Comparison of ENCODE assay signal across 8 cellular contexts in genomic region chr4:13546855-13547562, GRCh38. TPM values are rescaled to one million over a fixed set of nuclear protein-coding genes. Genes with fewer than 3 reads are reported as not detected.
DNase-seq lines count a peak whose midpoint lies in the region; ATAC-seq, FAIRE-seq and TF ChIP-seq lines count a peak whose summit lies in the region.

No MANE protein-coding gene starts in this region.

- DNase-seq in AG04449 (ENCODE audit: low read depth, low spot score) = no peak
- DNase-seq in GM19239 (ENCODE audit: insufficient read length, low spot score) = no peak
- no peak for DNase-seq in lower lobe of right lung
- DNase-seq in vagina (ENCODE audit: extremely low spot score in 2 of 2) = no peak
- DNase-seq in SKM-1 treated with dmso at 0.1 percent for 144 hours (lab: John Stamatoyannopoulos, UW; ENCODE audit: unreplicated experiment) = no peak
- no peak for DNase-seq in activated CD4-positive, CD25-positive, alpha-beta regulatory T cell treated with anti-CD3 and anti-CD28 coated beads, Interleukin-2, amount 50 U/mL, for 72 hours
- no peak for DNase-seq in NCI-H1694 (lab: John Stamatoyannopoulos, UW)

- no peak for TF ChIP-seq POLR2A in vagina (IDR thresholded peaks at IDR 0.05)

- H3K9me3 ChIP-seq in lower lobe of right lung (no peaks in the 10 kb centered on the region), vagina (no peaks in the 10 kb centered on the region)

- no peaks in the 10 kb centered on the region for H3K9me3 Mint-ChIP-seq in activated T-helper 17 cell treated with anti-CD3 and anti-CD28 coated beads, Interleukin-2, amount 50 U/mL, for 72 hours

- no peak overlapping the region for H3K27ac ChIP-seq in lower lobe of right lung
- H3K27ac ChIP-seq in vagina = no peak overlapping the region

- FAIRE-seq in GM19239 (lab: Jason Lieb, UNC) = peak; percentile 39

- POLR2A ChIA-PET in AG04449 (lab: Yijun Ruan, JAX) = no interaction called here

- no peak for TF ChIP-seq CTCF in AG04449 (IDR thresholded peaks at IDR 0.05; ENCODE audit: insufficient read depth, low read length, missing control alignments)
- TF ChIP-seq CTCF in lower lobe of right lung (IDR thresholded peaks at IDR 0.05) = no peak
- TF ChIP-seq CTCF in vagina (IDR thresholded peaks at IDR 0.05) = no peak

- peak overlapping the region; percentile 15; the same call in 1 of the 2 replicates for H3K4me3 ChIP-seq in AG04449 (ENCODE audit: low read depth, low read length)
- peak overlapping the region; percentile 44 for H3K4me3 ChIP-seq in lower lobe of right lung
- peak overlapping the region; percentile 29 to 38 for H3K4me3 ChIP-seq in vagina

- ATAC-seq in activated T-helper 17 cell treated with anti-CD3 and anti-CD28 coated beads, Interleukin-2, amount 50 U/mL, for 72 hours (replicated peaks) = peak; percentile 10
- ATAC-seq in lower lobe of right lung = peak in 1 of 2 donors; percentile 2

- H3K27ac Mint-ChIP-seq in activated T-helper 17 cell treated with anti-CD3 and anti-CD28 coated beads, Interleukin-2, amount 50 U/mL, for 72 hours = no peak overlapping the region

- peaks cover 18% of the 10 kb centered on the region for H3K4me1 Mint-ChIP-seq in activated T-helper 17 cell treated with anti-CD3 and anti-CD28 coated beads, Interleukin-2, amount 50 U/mL, for 72 hours

- peaks cover 56% of the 10 kb centered on the region for H3K27me3 Mint-ChIP-seq in activated T-helper 17 cell treated with anti-CD3 and anti-CD28 coated beads, Interleukin-2, amount 50 U/mL, for 72 hours

- H3K4me1 ChIP-seq in lower lobe of right lung (peaks cover 51% of the 10 kb centered on the region), vagina (peaks cover 44% of the 10 kb centered on the region)

- H3K36me3 Mint-ChIP-seq in activated T-helper 17 cell treated with anti-CD3 and anti-CD28 coated beads, Interleukin-2, amount 50 U/mL, for 72 hours (ENCODE audit: low read depth) = peaks cover 28% of the 10 kb centered on the region

- CTCF ChIA-PET in AG04449 (lab: Yijun Ruan, JAX) = interaction anchor here (0.8 to 7.6 kb wide), 3 partner anchors 15 to 819 kb away, joined by 3 to 68 read pairs (median 6); no protein-coding TSS in a partner anchor

- intact Hi-C loops in lower lobe of right lung (cut with DNase I) (loop anchor here (10.0 kb wide), 2 partner anchors 692 to 822 kb away; no protein-coding TSS in a partner anchor), vagina (cut with DNase I) (loop anchor here (5.0 kb wide), 1 partner anchor 695 kb away; no protein-coding TSS in a partner anchor)

- H3K4me3 Mint-ChIP-seq in activated T-helper 17 cell treated with anti-CD3 and anti-CD28 coated beads, Interleukin-2, amount 50 U/mL, for 72 hours = peak overlapping the region; percentile 71

- peaks cover 89% of the 10 kb centered on the region for H3K27me3 ChIP-seq in lower lobe of right lung (ENCODE audit: low read depth)
- peaks cover 38% of the 10 kb centered on the region for H3K27me3 ChIP-seq in vagina

- H3K36me3 ChIP-seq in lower lobe of right lung (no peaks in the 10 kb centered on the region), vagina (no peaks in the 10 kb centered on the region)

RNA-seq across cellular contexts. Expression of gene NKX3-2, which starts 2.7 kb away (rescaled TPM):
- not detected for total RNA-seq in activated T-helper 17 cell treated with anti-CD3 and anti-CD28 coated beads, Interleukin-2, amount 50 U/mL, for 72 hours
- total RNA-seq in lower lobe of right lung (not detected), vagina (2.9 TPM)
